In the genomic region with DNA sequence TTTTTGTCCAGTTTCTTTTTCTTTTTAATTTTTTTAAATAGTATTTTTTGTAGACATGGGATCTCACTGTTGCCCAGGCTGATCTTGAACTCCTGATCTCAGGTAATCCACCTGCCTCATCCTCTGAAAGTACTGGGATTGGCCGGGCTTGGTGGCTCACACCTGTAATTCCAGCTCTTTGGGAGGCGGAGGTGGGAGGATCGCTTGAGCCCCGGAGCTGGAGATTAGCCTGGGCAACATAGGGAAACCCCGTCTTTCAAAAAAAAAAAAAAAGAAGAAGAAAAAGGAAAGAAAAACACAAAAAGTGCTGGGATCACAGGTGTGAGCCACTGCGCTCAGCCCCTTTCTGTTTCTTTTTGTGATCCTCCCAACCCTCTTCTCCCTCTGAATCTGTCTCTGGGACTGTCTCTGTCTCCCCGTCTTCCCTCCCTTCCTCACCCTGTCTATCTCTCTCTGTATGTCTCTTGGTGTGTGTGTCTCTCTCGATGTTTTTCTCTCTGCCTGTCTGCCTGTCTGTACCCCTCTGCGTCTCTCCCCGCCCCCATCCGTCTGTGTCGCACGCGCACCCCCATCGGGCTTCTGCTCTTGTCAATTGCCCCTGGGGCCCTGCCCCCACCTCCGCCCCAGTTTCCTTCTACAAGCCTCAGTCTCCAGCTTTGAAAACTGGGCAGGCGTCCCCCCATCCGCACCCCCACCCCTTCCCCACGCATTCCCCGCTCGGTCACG, we compare ENCODE assay signal across 1 cellular context.
TF ChIP-seq lines count a peak whose summit lies in the region.

No MANE protein-coding gene starts in this region.

TF ChIP-seq in H1, 55 proteins besides CTCF, POLR2A, EP300 and RAD21:
- TF ChIP-seq HDAC2 (IDR thresholded peaks at IDR 0.05; ENCODE audit: borderline replicate concordance in 1 of 2, low read depth in 2 of 2, low read length in 2 of 2): 0 out of 4 replicates have a peak, but pooled peaks of 1 of the 2 experiments have one; percentile 22
- no peak for TF ChIP-seq TBP (IDR thresholded peaks at IDR 0.05; ENCODE audit: low read depth, low read length)
- TF ChIP-seq SP1 (IDR thresholded peaks at IDR 0.05; ENCODE audit: low read depth, low read length): 0 out of 2 replicates have a peak, but pooled peaks have one; percentile 7
- peak; percentile 51 for TF ChIP-seq ASH2L (IDR thresholded peaks at IDR 0.05; ENCODE audit: low read length)
- 0 out of 4 replicates have a peak, but pooled peaks of 1 of the 2 experiments have one; percentile 71 for TF ChIP-seq SIN3A (conservative IDR thresholded peaks at IDR 0.05 in 1 of 2, IDR thresholded peaks at IDR 0.05 in 1 of 2; ENCODE audit: low read depth in 1 of 2, low read length in 2 of 2)
TF ChIP-seq in H1: peak in this region for 4.
